In genomic region chr9:125234099-125234498, GRCh38 we compare ENCODE assay signal across 8 cellular contexts. TPM values are rescaled to one million over a fixed set of nuclear protein-coding genes. Genes with fewer than 3 reads are reported as not detected.
DNase-seq lines count a peak whose midpoint lies in the region; ATAC-seq, FAIRE-seq and TF ChIP-seq lines count a peak whose summit lies in the region.
"Not testable (repeated sequence)": the region's sequence is repeated elsewhere in the genome, so short reads cannot be mapped to it uniquely, and the experiment has no call there.

No MANE protein-coding gene starts in this region.

- H3K9me3 ChIP-seq in AG04450 (ENCODE audit: control insufficient read depth, insufficient read depth, low read length); Karpas-422 (ENCODE audit: low read length); SK-N-MC (ENCODE audit: low read depth, low read length); keratinocyte (ENCODE audit: control insufficient read depth, low read depth, low read length); psoas muscle: not testable (repeated sequence)

- H3K9me2 ChIP-seq in Karpas-422 (replicated peaks; ENCODE audit: insufficient read depth, low read length) = not testable (repeated sequence)

- not testable (repeated sequence) for ATAC-seq in psoas muscle

- H3K36me3 ChIP-seq in Karpas-422 (ENCODE audit: insufficient read depth, low read length) = peaks cover 42% of the 10 kb centered on the region
- peaks cover 54% of the 10 kb centered on the region for H3K36me3 ChIP-seq in SK-N-MC (ENCODE audit: insufficient read depth, low read length)
- H3K36me3 ChIP-seq in keratinocyte (ENCODE audit: control insufficient read depth in 2 of 2, extremely low read depth in 1 of 2, insufficient read depth in 2 of 2, low read length in 2 of 2) = peaks cover 20 to 25% of the 10 kb centered on the region in 2 experiments
- H3K36me3 ChIP-seq in psoas muscle (ENCODE audit: insufficient read depth in 1 of 2, low read depth in 1 of 2) = peaks cover 9 to 91% of the 10 kb centered on the region in 2 donors

- H4K20me1 ChIP-seq in Karpas-422 (ENCODE audit: insufficient read depth, low read depth, low read length) (peaks cover 22% of the 10 kb centered on the region), keratinocyte (ENCODE audit: control insufficient read depth, extremely low read depth, insufficient read depth, low read length) (peaks cover 25% of the 10 kb centered on the region)

- H3K4me2 ChIP-seq in Karpas-422 (ENCODE audit: low read depth, low read length, poor library complexity, severe bottlenecking); keratinocyte (ENCODE audit: control insufficient read depth, extremely low read depth, insufficient read depth, low read depth, low read length): not testable (repeated sequence)

- H2AFZ ChIP-seq in Karpas-422 (ENCODE audit: low read length); keratinocyte (ENCODE audit: control insufficient read depth, low read length): not testable (repeated sequence)

- CTCF ChIA-PET in AG04450 (lab: Charles Lee) = not testable (repeated sequence)

- TF ChIP-seq CTCF in AG04450 (IDR thresholded peaks at IDR 0.05; ENCODE audit: low read depth, low read length); chondrocyte (IDR thresholded peaks at IDR 0.05); keratinocyte (optimal IDR thresholded peaks at IDR 0.05 in 1 of 3, IDR thresholded peaks at IDR 0.05 in 1 of 3, conservative IDR thresholded peaks at IDR 0.05 in 1 of 3; ENCODE audit: extremely low read depth in 1 of 3, insufficient read depth in 2 of 3, low read length in 3 of 3); psoas muscle (IDR thresholded peaks at IDR 0.05); type B pancreatic cell (conservative IDR thresholded peaks at IDR 0.05): not testable (repeated sequence)

- H3K4me1 Mint-ChIP-seq in activated naive CD4-positive, alpha-beta T cell treated with anti-CD3 and anti-CD28 coated beads, Interleukin-2, amount 50 U/mL, for 24 hours = peaks cover 43% of the 10 kb centered on the region
- H3K4me1 Mint-ChIP-seq in chondrocyte (ENCODE audit: low read depth) (peaks cover 53% of the 10 kb centered on the region), type B pancreatic cell (ENCODE audit: unreplicated experiment) (peaks cover 26% of the 10 kb centered on the region)

- H3K27ac Mint-ChIP-seq in activated naive CD4-positive, alpha-beta T cell treated with anti-CD3 and anti-CD28 coated beads, Interleukin-2, amount 50 U/mL, for 24 hours = not testable (repeated sequence)
- H3K27ac Mint-ChIP-seq in chondrocyte (ENCODE audit: unreplicated experiment) = peak overlapping the region; percentile 94
- peak overlapping the region; percentile 55 for H3K27ac Mint-ChIP-seq in type B pancreatic cell

- H3K79me2 ChIP-seq in Karpas-422 (ENCODE audit: low read length) = not testable (repeated sequence)
- peaks cover 34% of the 10 kb centered on the region for H3K79me2 ChIP-seq in keratinocyte (ENCODE audit: control insufficient read depth, insufficient read depth, low read length)

- peak overlapping the region; percentile 15 for H3K4me3 Mint-ChIP-seq in activated naive CD4-positive, alpha-beta T cell treated with anti-CD3 and anti-CD28 coated beads, Interleukin-2, amount 50 U/mL, for 24 hours
- H3K4me3 Mint-ChIP-seq in chondrocyte (ENCODE audit: unreplicated experiment); type B pancreatic cell: not testable (repeated sequence)

- H3K27me3 ChIP-seq in AG04450 (ENCODE audit: control insufficient read depth, insufficient read depth, low read length); Karpas-422 (ENCODE audit: low read length); keratinocyte (ENCODE audit: control insufficient read depth, extremely low read depth, insufficient read depth, low read length); psoas muscle (ENCODE audit: insufficient read depth in 3 of 3, low read length in 2 of 3): not testable (repeated sequence)

- H3K9me1 ChIP-seq in keratinocyte (ENCODE audit: control insufficient read depth, extremely low read depth, insufficient read depth, low read length) = not testable (repeated sequence)

- not testable (repeated sequence) for H3K9ac ChIP-seq in Karpas-422 (ENCODE audit: low read length); SK-N-MC (ENCODE audit: insufficient read length); keratinocyte (ENCODE audit: control insufficient read depth, extremely low read depth, insufficient read depth, low read length)

- H3K27me3 Mint-ChIP-seq in activated naive CD4-positive, alpha-beta T cell treated with anti-CD3 and anti-CD28 coated beads, Interleukin-2, amount 50 U/mL, for 24 hours; chondrocyte (ENCODE audit: low read depth); type B pancreatic cell: not testable (repeated sequence)

- not testable (repeated sequence) for H3K9me3 Mint-ChIP-seq in activated naive CD4-positive, alpha-beta T cell treated with anti-CD3 and anti-CD28 coated beads, Interleukin-2, amount 50 U/mL, for 24 hours; chondrocyte (ENCODE audit: low read depth); type B pancreatic cell

- DNase-seq in AG04450 (ENCODE audit: low read depth, low spot score); SK-N-MC (ENCODE audit: low read depth, low spot score); chondrocyte (ENCODE audit: low spot score); psoas muscle; type B pancreatic cell (ENCODE audit: extremely low spot score, unreplicated experiment): not testable (repeated sequence)
- DNase-seq in Karpas-422 (peak; percentile 60), keratinocyte (ENCODE audit: low read depth, low spot score) (peak; percentile 4)

- H3K36me3 Mint-ChIP-seq in activated naive CD4-positive, alpha-beta T cell treated with anti-CD3 and anti-CD28 coated beads, Interleukin-2, amount 50 U/mL, for 24 hours = peaks cover 37% of the 10 kb centered on the region
- H3K36me3 Mint-ChIP-seq in chondrocyte (ENCODE audit: low read depth) (peaks cover 44% of the 10 kb centered on the region), type B pancreatic cell (peaks cover 41% of the 10 kb centered on the region)

- H3K4me3 ChIP-seq in AG04450 (ENCODE audit: low read depth, low read length); Karpas-422 (ENCODE audit: low read length); SK-N-MC; keratinocyte (ENCODE audit: control insufficient read depth in 2 of 3, extremely low read depth in 1 of 3, insufficient read depth in 2 of 3, low read depth in 1 of 3, low read length in 3 of 3); psoas muscle: not testable (repeated sequence)

- intact Hi-C loops in psoas muscle (cut with DNase I) = not testable (repeated sequence)

- H3K4me1 ChIP-seq in Karpas-422 (ENCODE audit: low read length) (peaks cover 12% of the 10 kb centered on the region), keratinocyte (ENCODE audit: control insufficient read depth, extremely low read depth, insufficient read depth, low read length) (peaks cover 25% of the 10 kb centered on the region), psoas muscle (peaks cover 44% of the 10 kb centered on the region)

- dilution Hi-C loops in keratinocyte (cut with MboI; ENCODE audit: extremely low pct_ligation_motif_present, low sequenced_read_pairs) = not testable (repeated sequence)

- FAIRE-seq in keratinocyte (lab: Jason Lieb, UNC) = not testable (repeated sequence)

- POLR2A ChIA-PET in AG04450 (lab: Yijun Ruan, JAX) = interaction anchor here (0.5 to 1.2 kb wide), 9 partner anchors 9 to 564 kb away, joined by 3 to 5 read pairs (median 3); no protein-coding TSS in a partner anchor

- H3K27ac ChIP-seq in AG04450 (ENCODE audit: low read depth, low read length) = peak overlapping the region; percentile 86
- H3K27ac ChIP-seq in Karpas-422 (ENCODE audit: low read length); keratinocyte (ENCODE audit: control insufficient read depth, insufficient read depth, low read length): not testable (repeated sequence)
- peak overlapping the region; percentile 67 for H3K27ac ChIP-seq in SK-N-MC
- H3K27ac ChIP-seq in psoas muscle = peak overlapping the region; percentile 30

- 92 to 95% (median 95%) methylated on average over 8 of the region's 8 CpGs for WGBS in psoas muscle, 3 donors

RNA-seq across cellular contexts. Expression of gene HSPA5, which starts 7.0 kb away (rescaled TPM):
- polyA plus RNA-seq in AG04450 (2011; rRNA removed) (477 and 591 TPM in 2 replicates), keratinocyte (138 to 378 TPM (median 274 TPM) in 3 replicates), psoas muscle (100 to 1,000 TPM in 1 of 3 donors, 10 to 100 TPM in 2; 76.7 to 179 (median 94.3) TPM)
- polyA minus RNA-seq in AG04450 (2011; rRNA and poly(A)+ RNA removed) = 298 and 337 TPM in 2 replicates
- total RNA-seq in Karpas-422 (2014; rRNA removed; shearing (Covaris generic); ENCODE audit: low replicate concordance) = 37.2 and 40.9 TPM in 2 replicates
- total RNA-seq in chondrocyte (176 to 369 TPM (median 362 TPM) in 3 replicates), psoas muscle (100 to 1,000 TPM in 1 of 4 donors, 10 to 100 TPM in 3; 53.2 to 160 (median 84.6) TPM), type B pancreatic cell (ENCODE audit: low replicate concordance) (269 and 299 TPM in 2 replicates)
- 591 TPM for polyA plus RNA-seq in keratinocyte (2011; ENCODE audit: low read depth)
- 61.0 and 96.2 TPM in 2 replicates for polyA plus RNA-seq in keratinocyte (2011; cell fraction: cytosol; rRNA removed)
- 423 and 629 TPM in 2 replicates for polyA plus RNA-seq in keratinocyte (2011; cell fraction: nucleus; rRNA removed)
- 480 and 505 TPM in 2 replicates for polyA plus RNA-seq in keratinocyte (2012; ENCODE audit: low replicate concordance)
- polyA minus RNA-seq in keratinocyte = 121 to 253 TPM (median 189 TPM) in 3 replicates
- 141 TPM for polyA minus RNA-seq in keratinocyte (2011; cell fraction: cytosol; rRNA and poly(A)+ RNA removed)
- polyA minus RNA-seq in keratinocyte (2011; cell fraction: nucleus; rRNA and poly(A)+ RNA removed) = 357 and 483 TPM in 2 replicates

RNA-seq across cellular contexts. Expression of gene GAPVD1, which starts 27.5 kb away (rescaled TPM):
- polyA plus RNA-seq in AG04450 (2011; rRNA removed) (22.1 and 25.8 TPM in 2 replicates), keratinocyte (15.1 to 26.8 TPM (median 23.2 TPM) in 3 replicates), psoas muscle (10 to 100 TPM in 2 of 3 donors, 1 to 10 TPM in 1; 9.7 to 26.3 (median 10.5) TPM)
- polyA minus RNA-seq in AG04450 (2011; rRNA and poly(A)+ RNA removed) = 26.6 and 34.5 TPM in 2 replicates
- 31.2 and 50.7 TPM in 2 replicates for total RNA-seq in Karpas-422 (2014; rRNA removed; shearing (Covaris generic); ENCODE audit: low replicate concordance)
- total RNA-seq in chondrocyte (46.2 to 57.0 TPM (median 47.9 TPM) in 3 replicates), psoas muscle (10 to 100 TPM; 33.0 to 49.3 (median 43.1) TPM), type B pancreatic cell (ENCODE audit: low replicate concordance) (44.4 and 52.4 TPM in 2 replicates)
- 34.1 TPM for polyA plus RNA-seq in keratinocyte (2011; ENCODE audit: low read depth)
- polyA plus RNA-seq in keratinocyte (2011; cell fraction: cytosol; rRNA removed) = 10.5 and 17.7 TPM in 2 replicates
- 46.7 and 50.6 TPM in 2 replicates for polyA plus RNA-seq in keratinocyte (2011; cell fraction: nucleus; rRNA removed)
- 20.8 and 21.7 TPM in 2 replicates for polyA plus RNA-seq in keratinocyte (2012; ENCODE audit: low replicate concordance)
- polyA minus RNA-seq in keratinocyte = 22.4 to 74.2 TPM (median 39.7 TPM) in 3 replicates
- polyA minus RNA-seq in keratinocyte (2011; cell fraction: cytosol; rRNA and poly(A)+ RNA removed) = 37.0 TPM
- 39.6 and 86.7 TPM in 2 replicates for polyA minus RNA-seq in keratinocyte (2011; cell fraction: nucleus; rRNA and poly(A)+ RNA removed)

RNA-seq across cellular contexts. Expression of gene RABEPK, which starts 33.8 kb away (rescaled TPM):
- 45.5 and 45.8 TPM in 2 replicates for polyA plus RNA-seq in AG04450 (2011; rRNA removed)
- 22.8 and 25.8 TPM in 2 replicates for polyA minus RNA-seq in AG04450 (2011; rRNA and poly(A)+ RNA removed)
- 22.4 and 22.6 TPM in 2 replicates for total RNA-seq in Karpas-422 (2014; rRNA removed; shearing (Covaris generic); ENCODE audit: low replicate concordance)
- 25.3 to 31.8 TPM (median 27.0 TPM) in 3 replicates for total RNA-seq in chondrocyte
- polyA plus RNA-seq in keratinocyte = 29.7 to 33.4 TPM (median 30.8 TPM) in 3 replicates
- polyA plus RNA-seq in keratinocyte (2011; ENCODE audit: low read depth) = 7.8 TPM
- 27.7 and 29.1 TPM in 2 replicates for polyA plus RNA-seq in keratinocyte (2011; cell fraction: cytosol; rRNA removed)
- polyA plus RNA-seq in keratinocyte (2011; cell fraction: nucleus; rRNA removed) = 16.9 and 17.8 TPM in 2 replicates
- 19.0 and 26.9 TPM in 2 replicates for polyA plus RNA-seq in keratinocyte (2012; ENCODE audit: low replicate concordance)
- polyA minus RNA-seq in keratinocyte = 16.3 to 23.5 TPM (median 20.6 TPM) in 3 replicates
- polyA minus RNA-seq in keratinocyte (2011; cell fraction: cytosol; rRNA and poly(A)+ RNA removed) = 14.2 TPM
- 4.5 and 6.6 TPM in 2 replicates for polyA minus RNA-seq in keratinocyte (2011; cell fraction: nucleus; rRNA and poly(A)+ RNA removed)
- total RNA-seq in psoas muscle = 10 to 100 TPM in 2 of 4 donors, 1 to 10 TPM in 2; 8.8 to 12.5 (median 9.7) TPM
- polyA plus RNA-seq in psoas muscle = 10 to 100 TPM; 15.4 to 34.5 (median 19.9) TPM
- 14.9 and 19.0 TPM in 2 replicates for total RNA-seq in type B pancreatic cell (ENCODE audit: low replicate concordance)

RNA-seq across cellular contexts. Expression of gene PPP6C, which starts 44.5 kb away (rescaled TPM):
- polyA plus RNA-seq in AG04450 (2011; rRNA removed) = 24.3 and 34.8 TPM in 2 replicates
- 13.7 and 24.7 TPM in 2 replicates for polyA minus RNA-seq in AG04450 (2011; rRNA and poly(A)+ RNA removed)
- total RNA-seq in Karpas-422 (2014; rRNA removed; shearing (Covaris generic); ENCODE audit: low replicate concordance) = 17.7 and 40.5 TPM in 2 replicates
- total RNA-seq in chondrocyte = 31.8 to 39.8 TPM (median 35.3 TPM) in 3 replicates
- 18.5 to 35.9 TPM (median 28.5 TPM) in 3 replicates for polyA plus RNA-seq in keratinocyte
- 8.1 TPM for polyA plus RNA-seq in keratinocyte (2011; ENCODE audit: low read depth)
- 19.9 and 41.8 TPM in 2 replicates for polyA plus RNA-seq in keratinocyte (2011; cell fraction: cytosol; rRNA removed)
- polyA plus RNA-seq in keratinocyte (2011; cell fraction: nucleus; rRNA removed) = 14.3 and 17.7 TPM in 2 replicates
- 22.4 and 22.7 TPM in 2 replicates for polyA plus RNA-seq in keratinocyte (2012; ENCODE audit: low replicate concordance)
- polyA minus RNA-seq in keratinocyte = 5.8 to 33.9 TPM (median 15.6 TPM) in 3 replicates
- polyA minus RNA-seq in keratinocyte (2011; cell fraction: cytosol; rRNA and poly(A)+ RNA removed) = 18.8 TPM
- polyA minus RNA-seq in keratinocyte (2011; cell fraction: nucleus; rRNA and poly(A)+ RNA removed) = 6.8 and 10.5 TPM in 2 replicates
- 10 to 100 TPM; 51.4 to 91.6 (median 66.6) TPM for total RNA-seq in psoas muscle
- polyA plus RNA-seq in psoas muscle = 10 to 100 TPM; 29.9 to 66.8 (median 47.3) TPM
- 30.2 and 35.2 TPM in 2 replicates for total RNA-seq in type B pancreatic cell (ENCODE audit: low replicate concordance)
